ENCODE assay signal across 21 cellular contexts in genomic region chr20:25439328-25439727, GRCh38. TPM values are rescaled to one million over a fixed set of nuclear protein-coding genes. Genes with fewer than 3 reads are reported as not detected.
DNase-seq lines count a peak whose midpoint lies in the region; ATAC-seq and TF ChIP-seq lines count a peak whose summit lies in the region.
"Had no signal": no experiment of that assay in that cellular context is flagged by ENCODE, and none has a peak within 500 bp of the region (broad histone marks: within the 10 kb centered on the region; RNA-seq: fewer than 3 reads in every experiment).

No MANE protein-coding gene starts in this region.

- H3K9me2 ChIP-seq in GM23338 (ENCODE audit: insufficient read depth), result no peaks in the 10 kb centered on the region

- no peak overlapping the region for H2AFZ ChIP-seq in GM23338
- H2AFZ ChIP-seq: GM23248, parathyroid adenoma had no signal

- no peaks in the 10 kb centered on the region for H3K27me3 ChIP-seq in GM23338 (ENCODE audit: insufficient read depth)
- H3K27me3 ChIP-seq: BE2C, cardiac muscle cell, vagina had no signal

- CTCF ChIA-PET in activated B cell treated with CpG ODN at 0.5 μM for 24 hours (lab: Charles Lee), result no interaction called here

- ATAC-seq in GM18511 (IDR thresholded peaks at IDR 0.05; ENCODE audit: unreplicated experiment), result peak; percentile 88
- no peak for ATAC-seq in GM23338
- peak; percentile 28 for ATAC-seq in activated B cell treated with CpG ODN at 0.5 μM for 24 hours (ENCODE audit: low read depth)
- ATAC-seq in GM19397 (IDR thresholded peaks at IDR 0.05; ENCODE audit: unreplicated experiment), result no peak
- ATAC-seq: activated naive CD8-positive, alpha-beta T cell treated with anti-CD3 and anti-CD28 coated beads, Interleukin-2, amount 50 U/mL, for 24 hours; mucosa of descending colon; T-helper 17 cell had no signal

- POLR2A ChIA-PET in activated B cell treated with CpG ODN at 0.5 μM for 24 hours (lab: Charles Lee), result no interaction called here

- no peak overlapping the region for H3K4me3 ChIP-seq in GM23338
- H3K4me3 ChIP-seq: cardiac muscle cell, GM23248, mucosa of descending colon, smooth muscle cell, vagina had no signal

- H3K4me3 Mint-ChIP-seq in GM23338 (no peak overlapping the region), activated B cell treated with CpG ODN at 0.5 μM for 24 hours (no peak overlapping the region)
- H3K4me3 Mint-ChIP-seq: activated naive CD8-positive, alpha-beta T cell treated with anti-CD3 and anti-CD28 coated beads, Interleukin-2, amount 50 U/mL, for 24 hours; T-helper 17 cell had no signal

- DNase-seq in GM23338 (ENCODE audit: low spot score) (no peak), NAMALWA (ENCODE audit: low spot score) (peak; percentile 73), activated B cell treated with CpG ODN at 0.5 μM for 24 hours (no peak), NCI-H2227 (lab: John Stamatoyannopoulos, UW; ENCODE audit: unreplicated experiment) (no peak), DMS53 treated with DMSO at 0.1 percent for 48 hours (lab: John Stamatoyannopoulos, UW; ENCODE audit: unreplicated experiment) (no peak)
- DNase-seq: activated CD4-positive, alpha-beta T cell treated with anti-CD3 and anti-CD28 coated beads for 48 hours; activated naive CD8-positive, alpha-beta T cell treated with anti-CD3 and anti-CD28 coated beads, Interleukin-2, amount 50 U/mL, for 24 hours; activated T-cell treated with anti-CD3 and anti-CD28 coated beads, Interleukin-2, amount 50 U/mL, for 48 hours; BE2C; DMS79; GM23248; hypothalamus; mucosa of descending colon; NCI-H146; T-helper 17 cell had no signal

- 0 out of 2 replicates have a peak overlapping the region, but pooled peaks have one; percentile 26 for H3K27ac Mint-ChIP-seq in GM23338
- peak overlapping the region; percentile 7 for H3K27ac Mint-ChIP-seq in activated B cell treated with CpG ODN at 0.5 μM for 24 hours
- H3K27ac Mint-ChIP-seq: activated naive CD8-positive, alpha-beta T cell treated with anti-CD3 and anti-CD28 coated beads, Interleukin-2, amount 50 U/mL, for 24 hours; T-helper 17 cell had no signal

- 0 out of 2 replicates have a peak, but pooled peaks cover 3% of the 10 kb centered on the region for H3F3A ChIP-seq in GM23338 (replicated peaks; ENCODE audit: low read depth)

- H3K27me3 Mint-ChIP-seq in GM23338 (ENCODE audit: insufficient read depth, low read depth, poor library complexity), result no peaks in the 10 kb centered on the region
- H3K27me3 Mint-ChIP-seq in activated B cell treated with CpG ODN at 0.5 μM for 24 hours, result no peaks in the 10 kb centered on the region
- H3K27me3 Mint-ChIP-seq: activated naive CD8-positive, alpha-beta T cell treated with anti-CD3 and anti-CD28 coated beads, Interleukin-2, amount 50 U/mL, for 24 hours; T-helper 17 cell had no signal

- H4K20me1 ChIP-seq in GM23338 (replicated peaks; ENCODE audit: insufficient read depth), result no peaks in the 10 kb centered on the region; the same call in 1 of the 2 replicates

- intact Hi-C loops in activated B cell treated with CpG ODN at 0.5 μM for 24 hours (cut with micrococcal nuclease), result no loop called here

- H3K4me1 Mint-ChIP-seq in GM23338, result peaks cover 15% of the 10 kb centered on the region
- peaks cover 14% of the 10 kb centered on the region for H3K4me1 Mint-ChIP-seq in activated B cell treated with CpG ODN at 0.5 μM for 24 hours

- peaks cover 15% of the 10 kb centered on the region; the same call in 1 of the 2 replicates for H3K4me1 ChIP-seq in GM23338 (ENCODE audit: insufficient read depth)
- H3K4me1 ChIP-seq: parathyroid adenoma, vagina had no signal

- H3K9me3 Mint-ChIP-seq in GM23338 (no peaks in the 10 kb centered on the region), activated B cell treated with CpG ODN at 0.5 μM for 24 hours (no peaks in the 10 kb centered on the region)
- H3K9me3 Mint-ChIP-seq: activated naive CD8-positive, alpha-beta T cell treated with anti-CD3 and anti-CD28 coated beads, Interleukin-2, amount 50 U/mL, for 24 hours had no signal

- no peaks in the 10 kb centered on the region for H3K79me2 ChIP-seq in GM23338 (replicated peaks; ENCODE audit: insufficient read depth)
- H3K79me2 ChIP-seq: parathyroid adenoma had no signal

- peaks cover 30% of the 10 kb centered on the region; the same call in 1 of the 2 replicates for H3K36me3 ChIP-seq in GM23338 (ENCODE audit: insufficient read depth)
- H3K36me3 ChIP-seq: cardiac muscle cell, vagina had no signal

- TF ChIP-seq CTCF in GM23338 (conservative IDR thresholded peaks at IDR 0.05; ENCODE audit: low read depth in 2 of 2), result no peak
- TF ChIP-seq CTCF in activated B cell treated with CpG ODN at 0.5 μM for 24 hours (IDR thresholded peaks at IDR 0.05), result no peak

- H3K27ac ChIP-seq in GM23338 (ENCODE audit: low read depth), result no peak overlapping the region
- H3K27ac ChIP-seq: cardiac muscle cell, GM23248, parathyroid adenoma, vagina had no signal

- H3K4me2 ChIP-seq in GM23338, result no peak overlapping the region
- H3K4me2 ChIP-seq: smooth muscle cell had no signal

- peaks cover 77% of the 10 kb centered on the region for H3K36me3 Mint-ChIP-seq in GM23338 (ENCODE audit: low read depth)
- no peaks in the 10 kb centered on the region for H3K36me3 Mint-ChIP-seq in activated B cell treated with CpG ODN at 0.5 μM for 24 hours (ENCODE audit: low read depth)

TF ChIP-seq in GM23338, 12 proteins besides CTCF, POLR2A, EP300 and RAD21 (continues in another document):
- TF ChIP-seq ETS1 (IDR thresholded peaks at IDR 0.05), result no peak
- no peak for TF ChIP-seq JUNB (IDR thresholded peaks at IDR 0.05; ENCODE audit: unreplicated experiment)
- no peak for TF ChIP-seq EZH2phosphoT487 (IDR thresholded peaks at IDR 0.05; ENCODE audit: unreplicated experiment)
- no peak for TF ChIP-seq POLR2AphosphoS5 (IDR thresholded peaks at IDR 0.05; ENCODE audit: low read depth)
- TF ChIP-seq ZNF114 (CRISPR knock-in tag; IDR thresholded peaks at IDR 0.05), result no peak
- no peak for TF ChIP-seq REST (IDR thresholded peaks at IDR 0.05; ENCODE audit: unreplicated experiment)
- TF ChIP-seq STAT1 (IDR thresholded peaks at IDR 0.05; ENCODE audit: unreplicated experiment), result no peak
- TF ChIP-seq NANOG (IDR thresholded peaks at IDR 0.05; ENCODE audit: borderline replicate concordance), result no peak
- TF ChIP-seq EZH2 (IDR thresholded peaks at IDR 0.05; ENCODE audit: low read depth, unreplicated experiment), result no peak

RNA-seq across cellular contexts. Expression of gene GINS1, which starts 31.9 kb away (rescaled TPM):
- 62.5 and 65.4 TPM in 2 replicates for total RNA-seq in GM23338 (2014; rRNA removed; shearing (Covaris generic))
- polyA plus RNA-seq in GM23338 (2016; fragmentation: Nextera tagmentation; extraction: Ambion mirVana), result 31.7 and 32.0 TPM in 2 replicates
- total RNA-seq in activated B cell treated with CpG ODN at 0.5 μM for 24 hours, result 2.9 and 5.4 TPM in 2 replicates

RNA-seq across cellular contexts. Expression of gene ABHD12, which starts 48.7 kb away (rescaled TPM):
- total RNA-seq in GM23338 (2014; rRNA removed; shearing (Covaris generic)), result 57.8 and 63.8 TPM in 2 replicates
- 40.2 and 40.8 TPM in 2 replicates for polyA plus RNA-seq in GM23338 (2016; fragmentation: Nextera tagmentation; extraction: Ambion mirVana)
- total RNA-seq in activated B cell treated with CpG ODN at 0.5 μM for 24 hours, result 16.1 and 16.3 TPM in 2 replicates

Comparison
In these comparisons a context has a peak if more than half of its experiments do, and no peak if none do; other contexts are left out.
1. ATAC-seq: peak in GM18511 (single experiment) and activated B cell treated with CpG ODN at 0.5 μM for 24 hours (single experiment); none in GM23338 (single experiment) and GM19397 (single experiment).